1 cellular context compared by ENCODE assay signal in genomic region chr18:47550611-47551010, GRCh38.
TF ChIP-seq lines count a peak whose summit lies in the region.

No MANE protein-coding gene starts in this region.

TF ChIP-seq in H1, 55 proteins besides CTCF, POLR2A, EP300 and RAD21 (continued from another document):
- TF ChIP-seq JUN (IDR thresholded peaks at IDR 0.05; ENCODE audit: low read depth, low read length) (no peak), RFX5 (IDR thresholded peaks at IDR 0.05; ENCODE audit: borderline replicate concordance, low read depth, low read length) (no peak), CREB1 (IDR thresholded peaks at IDR 0.05) (no peak), POLR2AphosphoS5 (IDR thresholded peaks at IDR 0.05; ENCODE audit: low read depth, low read length) (no peak), SIX5 (IDR thresholded peaks at IDR 0.05; ENCODE audit: low read depth, low read length) (no peak)
